ENCODE assay signal across 34 cellular contexts in genomic region chr20:39600156-39600555, GRCh38.
"Had no signal": no experiment of that assay in that cellular context is flagged by ENCODE, and none has a peak within 500 bp of the region (broad histone marks: within the 10 kb centered on the region; RNA-seq: fewer than 3 reads in every experiment).

No MANE protein-coding gene starts in this region.

- H3K36me3 ChIP-seq: MG63 had no signal

- DNase-seq: Karpas-422, Kasumi-1, MG63, MM.1S, MV-4-11, NCI-H1048, NCI-H1092, NCI-H1092 treated with DMSO at 0.1 percent for 48 hours, NCI-H1105, NCI-H1105 treated with DMSO at 0.1 percent for 48 hours, NCI-H1417, NCI-H1417 treated with DMSO at 0.1 percent for 48 hours, NCI-H1436, NCI-H1436 treated with DMSO at 0.1 percent for 48 hours, NCI-H146, NCI-H1694, NCI-H1694 treated with DMSO at 0.1 percent for 48 hours, NCI-H187, NCI-H187 treated with DMSO at 0.1 percent for 48 hours, NCI-H1930, NCI-H2029, NCI-H2029 treated with DMSO at 0.1 percent for 48 hours, NCI-H2081, NCI-H2081 treated with DMSO at 0.1 percent for 48 hours, NCI-H2107, NCI-H2171, NCI-H2171 treated with DMSO at 0.1 percent for 48 hours, NCI-H2227 treated with DMSO at 0.1 percent for 48 hours, NCI-H226, NCI-H345, NCI-H446, NCI-H446 treated with DMSO at 0.1 percent for 48 hours, NCI-H510A, NCI-H510A treated with DMSO at 0.1 percent for 48 hours had no signal

- H3K27me3 ChIP-seq: MG63 had no signal

- H3K4me3 ChIP-seq: MG63 had no signal

- H3K9me3 ChIP-seq: MG63 had no signal
